Comparison of ENCODE assay signal across 2 cellular contexts in genomic region chr3:177181418-177181817, GRCh38.
TF ChIP-seq lines count a peak whose summit lies in the region.

No MANE protein-coding gene starts in this region.

TF ChIP-seq in GM23338, 12 proteins besides CTCF, POLR2A, EP300 and RAD21:
- TF ChIP-seq JUNB (IDR thresholded peaks at IDR 0.05; ENCODE audit: unreplicated experiment) (no peak), REST (IDR thresholded peaks at IDR 0.05; ENCODE audit: unreplicated experiment) (no peak), ETS1 (IDR thresholded peaks at IDR 0.05) (no peak), ZNF331 (CRISPR knock-in tag; IDR thresholded peaks at IDR 0.05; ENCODE audit: low read depth) (no peak), NANOG (IDR thresholded peaks at IDR 0.05; ENCODE audit: borderline replicate concordance) (no peak)

TF ChIP-seq in K562, 482 proteins besides CTCF, POLR2A, EP300 and RAD21:
- TF ChIP-seq TAF7 (tag; IDR thresholded peaks at IDR 0.05) (no peak), MTA3 (IDR thresholded peaks at IDR 0.05; ENCODE audit: borderline replicate concordance) (no peak), HNRNPUL1 (IDR thresholded peaks at IDR 0.05; ENCODE audit: low read length) (no peak), SMAD1 (IDR thresholded peaks at IDR 0.05; ENCODE audit: low read depth, low read length, partially characterized antibody) (no peak), SNIP1 (IDR thresholded peaks at IDR 0.05; ENCODE audit: low read depth) (no peak), MCM2 (IDR thresholded peaks at IDR 0.05; ENCODE audit: low read depth) (no peak), MTA2 (IDR thresholded peaks at IDR 0.05; ENCODE audit: low read depth) (no peak), ZNF639 (CRISPR knock-in tag; conservative IDR thresholded peaks at IDR 0.05 in 1 of 2, IDR thresholded peaks at IDR 0.05 in 1 of 2) (no peak)
